In genomic region chr6:48894469-48894868, GRCh38 we compare ENCODE assay signal across 8 cellular contexts.
"Had no signal": no experiment of that assay in that cellular context is flagged by ENCODE, and none has a peak within 500 bp of the region (broad histone marks: within the 10 kb centered on the region; RNA-seq: fewer than 3 reads in every experiment).

No MANE protein-coding gene starts in this region.

- ATAC-seq: GM23338 had no signal

- FAIRE-seq: H1, H54, HTR-8/SVneo had no signal

- H2AFZ ChIP-seq: GM23338 had no signal

- H3K4me2 ChIP-seq: GM23338 had no signal

- H3K4me3 ChIP-seq: GM23338 had no signal

- DNase-seq: H9, HCEC 1CT, HFFc6, KG1 had no signal
